ENCODE assay signal across 20 cellular contexts in genomic region chr6:22928775-22929174, GRCh38.
A peak's percentile ranks its signal among the peaks of the same experiment; 100 is the strongest.
DNase-seq lines count a peak whose midpoint lies in the region; ATAC-seq, FAIRE-seq and TF ChIP-seq lines count a peak whose summit lies in the region.
"Had no signal": no experiment of that assay in that cellular context is flagged by ENCODE, and none has a peak within 500 bp of the region (broad histone marks: within the 10 kb centered on the region; RNA-seq: fewer than 3 reads in every experiment).

No MANE protein-coding gene starts in this region.

- DNase-seq in DND-41 = no peak
- DNase-seq in fibroblast of lung (ENCODE audit: low read depth in 2 of 2) = no peak
- DNase-seq in small intestine = no peak
- DNase-seq in NCI-H526 treated with DMSO at 0.1 percent for 48 hours (lab: John Stamatoyannopoulos, UW) = no peak
- DNase-seq in CD1c-positive myeloid dendritic cell (ENCODE audit: extremely low spot score) = no peak
- DNase-seq: activated naive CD4-positive, alpha-beta T cell; anterior cingulate cortex; CD4-positive, alpha-beta T cell; GOT3; kidney; NCI-H1436; NCI-H226; SHP77 treated with DMSO at 0.1 percent for 48 hours; stimulated activated CD4-positive, alpha-beta T cell treated with anti-CD3 and anti-CD28 coated beads, Interleukin-12 subunit alpha, Interleukin-12 subunit beta, amount 100 ng/mL, for 4 hours; stimulated activated naive CD4-positive, alpha-beta T cell had no signal

- ATAC-seq in DND-41 (ENCODE audit: insufficient read depth, low read depth) = no peak
- peak; percentile 65 for ATAC-seq in HG03432 (IDR thresholded peaks at IDR 0.05; ENCODE audit: unreplicated experiment)
- no peak for ATAC-seq in HG02759 (IDR thresholded peaks at IDR 0.05; ENCODE audit: unreplicated experiment)

- H3K4me2 ChIP-seq in DND-41 (ENCODE audit: insufficient read depth, low read length) = no peak overlapping the region
- no peak overlapping the region for H3K4me2 ChIP-seq in fibroblast of lung (ENCODE audit: extremely low read depth, insufficient read depth, low read length)

- H2AFZ ChIP-seq in DND-41 (ENCODE audit: low read depth, low read length) = peak overlapping the region; percentile 45
- H2AFZ ChIP-seq in fibroblast of lung (ENCODE audit: low read length) = peak overlapping the region; percentile 39

- H3K4me1 Mint-ChIP-seq in nephron = peaks cover 38% of the 10 kb centered on the region

- H3K9me3 ChIP-seq in DND-41 (ENCODE audit: insufficient read depth, low read length, severe bottlenecking) = no peaks in the 10 kb centered on the region
- no peaks in the 10 kb centered on the region for H3K9me3 ChIP-seq in fibroblast of lung (ENCODE audit: control insufficient read depth, insufficient read depth, low read depth, low read length)
- H3K9me3 ChIP-seq in small intestine (ENCODE audit: control insufficient read depth, low read depth) = no peaks in the 10 kb centered on the region
- H3K9me3 ChIP-seq: esophagus muscularis mucosa had no signal

- no peaks in the 10 kb centered on the region for H3K79me2 ChIP-seq in DND-41 (ENCODE audit: insufficient read depth, low read length)
- no peaks in the 10 kb centered on the region for H3K79me2 ChIP-seq in fibroblast of lung (ENCODE audit: control insufficient read depth, insufficient read depth, low read length)

- H3K36me3 Mint-ChIP-seq in nephron (ENCODE audit: low read depth) = no peaks in the 10 kb centered on the region

- H3K9ac ChIP-seq in DND-41 (ENCODE audit: low read depth, low read length) (no peak overlapping the region), fibroblast of lung (ENCODE audit: insufficient read depth, low read length) (no peak overlapping the region)

- H3K4me3 ChIP-seq in DND-41 (ENCODE audit: low read depth in 1 of 2, low read length in 2 of 2) = no peak overlapping the region
- no peak overlapping the region for H3K4me3 ChIP-seq in fibroblast of lung (replicated peaks in 1 of 4; ENCODE audit: control extremely low read depth in 1 of 4, insufficient read depth in 1 of 4, low read depth in 3 of 4, low read length in 4 of 4)
- no peak overlapping the region for H3K4me3 ChIP-seq in small intestine (ENCODE audit: low read depth in 1 of 2, low read length in 2 of 2)
- H3K4me3 ChIP-seq: esophagus muscularis mucosa had no signal

- 65 to 82% (median 72%) methylated on average over 2 of the region's 2 CpGs for WGBS in small intestine, 3 donors

- H3K27ac Mint-ChIP-seq in nephron = peak overlapping the region in 2 of 3 experiments; percentile 4 to 46
- H3K27ac Mint-ChIP-seq: CD4-positive, alpha-beta T cell; T-helper 2 cell treated with Interferon-gamma antibody and Interleukin-4, amounts not matched to agents 5 μg/mL and 100 μg/mL, for 36 hours had no signal

- TF ChIP-seq CTCF in DND-41 (IDR thresholded peaks at IDR 0.05; ENCODE audit: borderline replicate concordance, extremely low read depth, low read length, poor library complexity, severe bottlenecking) (no peak), fibroblast of lung (conservative IDR thresholded peaks at IDR 0.05 in 1 of 2, IDR thresholded peaks at IDR 0.05 in 1 of 2; ENCODE audit: low read depth in 1 of 2, low read length in 2 of 2) (no peak), nephron (IDR thresholded peaks at IDR 0.05; ENCODE audit: unreplicated experiment in 3 of 3) (no peak)

- no peak for FAIRE-seq in small intestine (lab: Jason Lieb, UNC)
- FAIRE-seq: kidney had no signal

- H3K36me3 ChIP-seq in DND-41 (ENCODE audit: insufficient read depth, low read length) (no peaks in the 10 kb centered on the region), fibroblast of lung (ENCODE audit: control insufficient read depth, insufficient read depth, low read length) (no peaks in the 10 kb centered on the region), small intestine (ENCODE audit: control insufficient read depth in 2 of 2, insufficient read depth in 2 of 2, low read length in 2 of 2) (no peaks in the 10 kb centered on the region)
- H3K36me3 ChIP-seq: esophagus muscularis mucosa had no signal

- no peaks in the 10 kb centered on the region for H3K27me3 ChIP-seq in DND-41 (ENCODE audit: insufficient read depth, low read length, poor library complexity)
- H3K27me3 ChIP-seq in fibroblast of lung (ENCODE audit: control insufficient read depth, insufficient read depth, low read length) = no peaks in the 10 kb centered on the region
- no peaks in the 10 kb centered on the region for H3K27me3 ChIP-seq in small intestine (ENCODE audit: control insufficient read depth in 2 of 2, insufficient read depth in 2 of 2, low read length in 2 of 2)
- H3K27me3 ChIP-seq: esophagus muscularis mucosa had no signal

- no peak overlapping the region for H3K27ac ChIP-seq in DND-41 (ENCODE audit: low read length)
- no peak overlapping the region for H3K27ac ChIP-seq in fibroblast of lung (ENCODE audit: insufficient read depth, low read length)
- H3K27ac ChIP-seq in small intestine (ENCODE audit: low read depth in 1 of 2, low read length in 1 of 2) = no peak overlapping the region
- H3K27ac ChIP-seq: esophagus muscularis mucosa had no signal

- H3K4me3 Mint-ChIP-seq in nephron = no peak overlapping the region
- H3K4me3 Mint-ChIP-seq: CD4-positive, alpha-beta T cell; T-helper 2 cell treated with Interferon-gamma antibody and Interleukin-4, amounts not matched to agents 5 μg/mL and 100 μg/mL, for 36 hours had no signal

- H3K4me1 ChIP-seq in DND-41 (ENCODE audit: insufficient read depth, low read length) (peaks cover 10% of the 10 kb centered on the region; the same call in 1 of the 2 replicates), fibroblast of lung (ENCODE audit: control insufficient read depth, extremely low read depth, insufficient read depth, low read length) (no peaks in the 10 kb centered on the region), small intestine (ENCODE audit: control insufficient read depth in 2 of 2, insufficient read depth in 1 of 2, low read depth in 1 of 2, low read length in 1 of 2) (no peaks in the 10 kb centered on the region)

- no peaks in the 10 kb centered on the region for H3K27me3 Mint-ChIP-seq in nephron (ENCODE audit: low read depth)
- H3K27me3 Mint-ChIP-seq: CD4-positive, alpha-beta T cell had no signal

- H4K20me1 ChIP-seq in DND-41 (ENCODE audit: insufficient read depth, low read length) = no peaks in the 10 kb centered on the region
- H4K20me1 ChIP-seq in fibroblast of lung (ENCODE audit: control insufficient read depth, extremely low read depth, insufficient read depth, low read length) = no peaks in the 10 kb centered on the region

- no peaks in the 10 kb centered on the region for H3K9me3 Mint-ChIP-seq in nephron
- H3K9me3 Mint-ChIP-seq: CD4-positive, alpha-beta T cell; T-helper 2 cell treated with Interferon-gamma antibody and Interleukin-4, amounts not matched to agents 5 μg/mL and 100 μg/mL, for 36 hours had no signal
